ENCODE assay signal across 1 cellular context in genomic region chr10:44956717-44957706, GRCh38.
A peak's percentile ranks its signal among the peaks of the same experiment; 100 is the strongest.
TF ChIP-seq lines count a peak whose summit lies in the region.

No MANE protein-coding gene starts in this region.

TF ChIP-seq in GM12878, 131 proteins besides CTCF, POLR2A, EP300 and RAD21:
- TF ChIP-seq JUNB (IDR thresholded peaks at IDR 0.05) (no peak), HDGF (IDR thresholded peaks at IDR 0.05) (0 out of 2 replicates have a peak, but pooled peaks have one; percentile 37), RUNX3 (IDR thresholded peaks at IDR 0.05; ENCODE audit: low read length) (no peak), CREM (IDR thresholded peaks at IDR 0.05; ENCODE audit: low read depth) (no peak), TCF3 (IDR thresholded peaks at IDR 0.05; ENCODE audit: borderline replicate concordance, insufficient read depth, low read depth, low read length) (no peak), ATF3 (IDR thresholded peaks at IDR 0.05; ENCODE audit: borderline replicate concordance, extremely low read depth, low read depth, low read length) (no peak), FOXM1 (IDR thresholded peaks at IDR 0.05; ENCODE audit: low read depth, low read length) (no peak), GATAD2B (conservative IDR thresholded peaks at IDR 0.05; ENCODE audit: low read depth) (no peak), ZBED1 (IDR thresholded peaks at IDR 0.05; ENCODE audit: borderline replicate concordance) (no peak), LARP7 (IDR thresholded peaks at IDR 0.05) (no peak), SIX5 (IDR thresholded peaks at IDR 0.05; ENCODE audit: low read depth, low read length, severe bottlenecking) (no peak), NFIC (IDR thresholded peaks at IDR 0.05; ENCODE audit: low read depth, low read length) (no peak), IRF4 (IDR thresholded peaks at IDR 0.05; ENCODE audit: low read depth, low read length) (no peak), SMARCA5 (IDR thresholded peaks at IDR 0.05) (0 out of 2 replicates have a peak, but pooled peaks have one; percentile 69), SMC3 (IDR thresholded peaks at IDR 0.05; ENCODE audit: borderline replicate concordance, low read length) (no peak), CUX1 (IDR thresholded peaks at IDR 0.05; ENCODE audit: insufficient replicate concordance, low read depth, low read length) (no peak), YY1 (IDR thresholded peaks at IDR 0.05; ENCODE audit: low read depth, low read length) (peak; percentile 24; the same call in 1 of the 2 replicates)
TF ChIP-seq in GM12878: peak in this region for 3.
